In genomic region chr4:87012954-87013308, GRCh38 we compare ENCODE assay signal across 8 cellular contexts.
DNase-seq lines count a peak whose midpoint lies in the region; ATAC-seq, FAIRE-seq and TF ChIP-seq lines count a peak whose summit lies in the region.
"Not testable (repeated sequence)": the region's sequence is repeated elsewhere in the genome, so short reads cannot be mapped to it uniquely, and the experiment has no call there.

No MANE protein-coding gene starts in this region.

- not testable (repeated sequence) for H3K4ac ChIP-seq in mesendoderm (ENCODE audit: low read depth, low read length)

- not testable (repeated sequence) for TF ChIP-seq RAD21 in A549 (conservative IDR thresholded peaks at IDR 0.05 in 1 of 2, IDR thresholded peaks at IDR 0.05 in 1 of 2)

- CTCF ChIA-PET in A549 (lab: Yijun Ruan, JAX) = interaction anchor here (0.7 kb wide), 1 partner anchor 552 kb away, joined by 3 read pairs; no protein-coding TSS in a partner anchor
- CTCF ChIA-PET in MCF 10A (lab: Yijun Ruan, JAX) = interaction anchor here (1.0 to 2.0 kb wide), 3 partner anchors 79 to 90 kb away, joined by 3 to 6 read pairs (median 4); no protein-coding TSS in a partner anchor

- H3K4me2 ChIP-seq in A549 = peak overlapping the region; percentile 68
- H3K4me2 ChIP-seq in mesendoderm (ENCODE audit: low read length) = not testable (repeated sequence)

- not testable (repeated sequence) for H4K8ac ChIP-seq in mesendoderm (ENCODE audit: low read depth, low read length)

- intact Hi-C loops in MCF 10A (cut with micrococcal nuclease); sigmoid colon (cut with DNase I): not testable (repeated sequence)
- intact Hi-C loops in heart right ventricle (cut with DNase I) = loop anchor here in 1 of 10 donors (5.0 kb wide), 1 partner anchor 39 kb away; no protein-coding TSS in a partner anchor

- H3K36me3 ChIP-seq in HUES6 (ENCODE audit: control insufficient read depth, insufficient read depth, low read length); heart right ventricle; mesendoderm (ENCODE audit: control insufficient read depth, insufficient read depth, low read length); sigmoid colon: not testable (repeated sequence)

- POLR2A ChIA-PET in A549 (lab: Yijun Ruan, JAX) = not testable (repeated sequence)
- POLR2A ChIA-PET in MCF 10A (lab: Yijun Ruan, JAX) = interaction anchor here (1.3 to 9.7 kb wide), 3 partner anchors 20 to 182 kb away, joined by 3 to 256 read pairs (median 16); partner anchors contain the start of gene AFF1

- H2BK15ac ChIP-seq in mesendoderm (replicated peaks; ENCODE audit: low read depth) = not testable (repeated sequence)

- not testable (repeated sequence) for H3K79me1 ChIP-seq in mesendoderm (ENCODE audit: low read length)

- peaks cover 67% of the 10 kb centered on the region for H3K79me2 ChIP-seq in mesendoderm (ENCODE audit: control insufficient read depth, insufficient read depth, low read length)

- H3K27ac Mint-ChIP-seq in MCF 10A (ENCODE audit: low read depth, unreplicated experiment) (peak overlapping the region; percentile 61), type B pancreatic cell (peak overlapping the region; percentile 89)

- FAIRE-seq in A549 (lab: Jason Lieb, UNC) = not testable (repeated sequence)

- H3K23ac ChIP-seq in mesendoderm (ENCODE audit: low read length) = not testable (repeated sequence)

- H2BK120ac ChIP-seq in mesendoderm (ENCODE audit: low read depth, low read length) = not testable (repeated sequence)

- not testable (repeated sequence) for H3K27me3 ChIP-seq in HUES6 (ENCODE audit: control insufficient read depth, insufficient read depth, low read length); heart right ventricle; mesendoderm (ENCODE audit: insufficient read depth, low read length, poor library complexity); sigmoid colon

- not testable (repeated sequence) for ATAC-seq in A549, heart right ventricle

- not testable (repeated sequence) for H3K56ac ChIP-seq in mesendoderm (ENCODE audit: low read length)

- peak overlapping the region; percentile 80 to 83 for H3K27ac ChIP-seq in A549
- H3K27ac ChIP-seq in HUES6 (ENCODE audit: low read depth, low read length) = peak overlapping the region; percentile 68; the same call in 1 of the 2 replicates
- peak overlapping the region; percentile 99 for H3K27ac ChIP-seq in VCaP
- H3K27ac ChIP-seq in heart right ventricle = peak overlapping the region in 7 of 10 donors; percentile 15 to 98 (median 78)
- not testable (repeated sequence) for H3K27ac ChIP-seq in mesendoderm (ENCODE audit: low read depth, low read length)
- H3K27ac ChIP-seq in sigmoid colon = peak overlapping the region; percentile 34 to 96 (median 81)

- H3K9me3 ChIP-seq in A549; HUES6 (ENCODE audit: control insufficient read depth, insufficient read depth, low read depth, low read length); heart right ventricle; sigmoid colon: not testable (repeated sequence)

- H3K9me3 Mint-ChIP-seq in MCF 10A (ENCODE audit: unreplicated experiment); type B pancreatic cell: not testable (repeated sequence)

- not testable (repeated sequence) for H3K4me3 Mint-ChIP-seq in MCF 10A (ENCODE audit: unreplicated experiment)
- peak overlapping the region; percentile 13 for H3K4me3 Mint-ChIP-seq in type B pancreatic cell

- BruUV-seq in MCF 10A (replicated peaks; lab: Mats Ljungman, UMichigan) = not testable (repeated sequence)

- H3K18ac ChIP-seq in mesendoderm (ENCODE audit: low read length) = peak overlapping the region; percentile 68

- TF ChIP-seq POLR2A in A549 (IDR thresholded peaks at IDR 0.05; ENCODE audit: low read length); sigmoid colon (IDR thresholded peaks at IDR 0.05): not testable (repeated sequence)

- not testable (repeated sequence) for H3K27me3 Mint-ChIP-seq in MCF 10A (ENCODE audit: insufficient read depth, unreplicated experiment); type B pancreatic cell

- DNase-seq in A549 (ENCODE audit: low read depth in 1 of 2, low spot score in 1 of 2); MCF 10A (ENCODE audit: unreplicated experiment); heart right ventricle; mesendoderm; sigmoid colon; type B pancreatic cell (ENCODE audit: extremely low spot score, unreplicated experiment): not testable (repeated sequence)

- H3K4me1 ChIP-seq in A549 = peaks cover 91% of the 10 kb centered on the region
- peaks cover 69% of the 10 kb centered on the region for H3K4me1 ChIP-seq in HUES6 (ENCODE audit: control insufficient read depth, insufficient read depth, low read length)
- peaks cover 10 to 100% (median 85%) of the 10 kb centered on the region in 9 donors for H3K4me1 ChIP-seq in heart right ventricle
- peaks cover 16% of the 10 kb centered on the region for H3K4me1 ChIP-seq in mesendoderm (ENCODE audit: control insufficient read depth, low read depth, low read length)
- H3K4me1 ChIP-seq in sigmoid colon = peaks cover 0 to 96% (median 93%) of the 10 kb centered on the region in 4 donors

- H3K36me3 Mint-ChIP-seq in MCF 10A (ENCODE audit: insufficient read depth, unreplicated experiment) = peaks cover 11% of the 10 kb centered on the region
- not testable (repeated sequence) for H3K36me3 Mint-ChIP-seq in type B pancreatic cell

- H3K9ac ChIP-seq in HUES6 (ENCODE audit: low read length); mesendoderm (ENCODE audit: low read length): not testable (repeated sequence)

- TF ChIP-seq CTCF in A549 (IDR thresholded peaks at IDR 0.05); VCaP (conservative IDR thresholded peaks at IDR 0.05); MCF 10A (IDR thresholded peaks at IDR 0.05; ENCODE audit: unreplicated experiment); heart right ventricle (IDR thresholded peaks at IDR 0.05); sigmoid colon (IDR thresholded peaks at IDR 0.05); type B pancreatic cell (conservative IDR thresholded peaks at IDR 0.05): not testable (repeated sequence)

- H2BK5ac ChIP-seq in mesendoderm (ENCODE audit: low read length) = not testable (repeated sequence)

- peak overlapping the region; percentile 19; the same call in 1 of the 3 replicates for H3K4me3 ChIP-seq in A549
- not testable (repeated sequence) for H3K4me3 ChIP-seq in HUES6 (ENCODE audit: low read depth, low read length); heart right ventricle; mesendoderm (ENCODE audit: low read length); sigmoid colon

- not testable (repeated sequence) for TF ChIP-seq EP300 in A549 (IDR thresholded peaks at IDR 0.05); sigmoid colon (IDR thresholded peaks at IDR 0.05)

- WGBS in A549 (ENCODE audit: missing lambda C conversion rate) = 24% methylated on average over 9 of the region's 9 CpGs
- WGBS in heart right ventricle, 2 donors = 77 to 83% methylated on average over 9 of the region's 9 CpGs
- no CpG with 5 or more reads among the region's 9 CpGs for WGBS in mesendoderm (ENCODE audit: extremely low coverage, insufficient coverage, low lambda C conversion rate)
- 14 to 75% methylated on average over 9 of the region's 9 CpGs for WGBS in sigmoid colon, 2 donors

- H3K4me1 Mint-ChIP-seq in MCF 10A (ENCODE audit: insufficient read depth, unreplicated experiment) = peaks cover 39% of the 10 kb centered on the region
- H3K4me1 Mint-ChIP-seq in type B pancreatic cell (ENCODE audit: unreplicated experiment) = peaks cover 69% of the 10 kb centered on the region

- H2AK5ac ChIP-seq in mesendoderm (ENCODE audit: low read length) = not testable (repeated sequence)

- H4K5ac ChIP-seq in mesendoderm (ENCODE audit: low read length) = not testable (repeated sequence)
